In the genomic region with DNA sequence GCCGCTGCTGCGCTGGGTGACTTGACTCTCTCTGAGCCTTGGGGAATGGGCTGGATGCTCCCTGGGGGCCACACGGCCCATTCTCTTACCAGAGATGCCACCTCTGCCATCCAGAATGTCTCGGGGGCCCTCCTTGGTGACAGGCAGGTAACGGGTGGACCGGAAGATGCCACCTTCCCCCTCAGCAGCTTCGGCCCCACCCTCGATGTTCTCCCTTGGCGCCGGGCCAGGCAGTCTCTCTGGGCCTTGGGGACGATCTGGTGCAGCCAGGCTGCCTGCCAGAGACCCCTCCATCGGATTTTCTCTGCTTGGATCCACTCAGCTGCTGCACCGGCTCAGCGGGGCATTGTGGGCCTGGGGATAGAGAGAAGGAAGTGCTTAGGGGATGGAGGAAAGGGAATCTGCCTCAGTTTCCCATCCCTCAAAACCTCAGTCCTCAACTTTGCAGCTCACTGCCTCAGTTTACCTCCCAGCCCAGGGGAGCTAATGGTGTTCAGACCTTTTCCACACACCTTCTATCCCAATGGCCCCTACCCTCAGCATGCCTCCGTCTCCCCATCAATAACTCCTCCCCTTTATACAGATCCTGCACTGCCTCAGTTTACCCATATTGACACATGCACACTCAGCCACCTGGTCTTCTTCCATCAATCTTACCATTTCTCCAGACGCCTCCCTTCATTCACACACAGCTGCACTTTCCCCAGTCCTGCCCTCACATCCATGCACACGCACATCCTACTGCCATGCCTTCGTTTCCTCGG, we compare ENCODE assay signal across 13 cellular contexts. TPM values are rescaled to one million over a fixed set of nuclear protein-coding genes. Genes with fewer than 3 reads are reported as not detected.
A peak's percentile ranks its signal among the peaks of the same experiment; 100 is the strongest.
DNase-seq lines count a peak whose midpoint lies in the region; ATAC-seq and TF ChIP-seq lines count a peak whose summit lies in the region.
"Had no signal": no experiment of that assay in that cellular context is flagged by ENCODE, and none has a peak within 500 bp of the region (broad histone marks: within the 10 kb centered on the region; RNA-seq: fewer than 3 reads in every experiment).

No MANE protein-coding gene starts in this region.

- H3K27ac ChIP-seq in right cardiac atrium (ENCODE audit: low read length) (no peak overlapping the region), iPS-20b (ENCODE audit: low read length) (no peak overlapping the region)
- H3K27ac ChIP-seq: GM23248 had no signal

- peaks cover 21% of the 10 kb centered on the region for H3K4me1 Mint-ChIP-seq in activated T-helper 17 cell treated with anti-CD3 and anti-CD28 coated beads, Interleukin-2, amount 50 U/mL, for 72 hours
- peaks cover 13% of the 10 kb centered on the region for H3K4me1 Mint-ChIP-seq in type B pancreatic cell (ENCODE audit: unreplicated experiment)

- H3K9me3 ChIP-seq in right cardiac atrium (ENCODE audit: control insufficient read depth, low read length) (no peaks in the 10 kb centered on the region), iPS-20b (ENCODE audit: insufficient read depth, low read depth, low read length) (no peaks in the 10 kb centered on the region)
- H3K9me3 ChIP-seq: upper lobe of right lung had no signal

- TF ChIP-seq CTCF in type B pancreatic cell (conservative IDR thresholded peaks at IDR 0.05), result no peak

- peaks cover 11% of the 10 kb centered on the region for H3K4me1 ChIP-seq in right cardiac atrium (ENCODE audit: control insufficient read depth, insufficient read depth, low read length)
- H3K4me1 ChIP-seq in iPS-20b (ENCODE audit: insufficient read depth, low read length), result no peaks in the 10 kb centered on the region; the same call in 1 of the 2 replicates

- no peak overlapping the region for H3K9ac ChIP-seq in iPS-20b (ENCODE audit: low read depth, low read length)

- H3K27ac Mint-ChIP-seq in activated T-helper 17 cell treated with anti-CD3 and anti-CD28 coated beads, Interleukin-2, amount 50 U/mL, for 72 hours, result peak overlapping the region; percentile 28
- peak overlapping the region; percentile 55 for H3K27ac Mint-ChIP-seq in type B pancreatic cell

- H3K27me3 Mint-ChIP-seq in activated T-helper 17 cell treated with anti-CD3 and anti-CD28 coated beads, Interleukin-2, amount 50 U/mL, for 72 hours, result no peaks in the 10 kb centered on the region
- H3K27me3 Mint-ChIP-seq in type B pancreatic cell, result peaks cover 12% of the 10 kb centered on the region

- peaks cover 34% of the 10 kb centered on the region for H3K36me3 Mint-ChIP-seq in activated T-helper 17 cell treated with anti-CD3 and anti-CD28 coated beads, Interleukin-2, amount 50 U/mL, for 72 hours (ENCODE audit: low read depth)
- H3K36me3 Mint-ChIP-seq in type B pancreatic cell, result no peaks in the 10 kb centered on the region

- ATAC-seq in right cardiac atrium, result no peak
- ATAC-seq in Right ventricle myocardium superior (ENCODE audit: poor library complexity), result no peak
- ATAC-seq in activated T-helper 17 cell treated with anti-CD3 and anti-CD28 coated beads, Interleukin-2, amount 50 U/mL, for 72 hours (replicated peaks), result no peak
- ATAC-seq: upper lobe of right lung had no signal

- no peaks in the 10 kb centered on the region for H3K9me3 Mint-ChIP-seq in activated T-helper 17 cell treated with anti-CD3 and anti-CD28 coated beads, Interleukin-2, amount 50 U/mL, for 72 hours
- peaks cover 6% of the 10 kb centered on the region for H3K9me3 Mint-ChIP-seq in type B pancreatic cell

- DNase-seq in right cardiac atrium (peak in 2 of 3 donors; percentile 70 to 71), Right ventricle myocardium superior (no peak), type B pancreatic cell (ENCODE audit: extremely low spot score, unreplicated experiment) (no peak), amniotic stem cell (lab: John Stamatoyannopoulos, UW) (no peak), NCI-H2196 treated with DMSO at 0.1 percent for 48 hours (lab: John Stamatoyannopoulos, UW; ENCODE audit: unreplicated experiment) (no peak), amygdala (lab: John Stamatoyannopoulos, UW) (no peak)
- DNase-seq: DMS79 treated with DMSO at 0.1 percent for 48 hours; NCI-H2081 treated with DMSO at 0.1 percent for 48 hours; stimulated activated CD4-positive, alpha-beta T cell treated with anti-CD3 and anti-CD28 coated beads, Interleukin-4, amount 100 ng/mL, for 1 hour; upper lobe of right lung had no signal

- H3K27me3 ChIP-seq in right cardiac atrium (ENCODE audit: control insufficient read depth, insufficient read depth) (no peaks in the 10 kb centered on the region), iPS-20b (ENCODE audit: insufficient read depth, low read length) (peaks cover 7% of the 10 kb centered on the region)
- H3K27me3 ChIP-seq: upper lobe of right lung had no signal

- no peak overlapping the region for H3K4me3 ChIP-seq in right cardiac atrium (ENCODE audit: low read length)
- H3K4me3 ChIP-seq in iPS-20b (ENCODE audit: low read length), result peak overlapping the region; percentile 69; the same call in 1 of the 2 replicates

- intact Hi-C loops in right cardiac atrium (cut with DNase I) (no loop called here), Right ventricle myocardium superior (cut with DNase I) (no loop called here)

- no peaks in the 10 kb centered on the region for H3K36me3 ChIP-seq in iPS-20b (ENCODE audit: insufficient read depth, low read depth, low read length)
- H3K36me3 ChIP-seq: upper lobe of right lung had no signal

- H3K4me3 Mint-ChIP-seq in activated T-helper 17 cell treated with anti-CD3 and anti-CD28 coated beads, Interleukin-2, amount 50 U/mL, for 72 hours, result peak overlapping the region; percentile 65
- H3K4me3 Mint-ChIP-seq in type B pancreatic cell, result peak overlapping the region; percentile 85

- WGBS in right cardiac atrium, result 58% methylated on average over 19 of the region's 19 CpGs

RNA-seq across cellular contexts. Expression of gene WIZ, which starts 1.6 kb away (rescaled TPM):
- total RNA-seq in right cardiac atrium (10 to 100 TPM; 28.9 to 36.5 (median 33.3) TPM), Right ventricle myocardium superior (21.9 TPM), type B pancreatic cell (ENCODE audit: low replicate concordance) (37.3 and 45.8 TPM in 2 replicates)
- 28.0 TPM for polyA plus RNA-seq in right cardiac atrium
- total RNA-seq in activated T-helper 17 cell treated with anti-CD3 and anti-CD28 coated beads, Interleukin-2, amount 50 U/mL, for 72 hours, result 10 to 100 TPM; 27.7 to 30.0 TPM

RNA-seq across cellular contexts. Expression of gene RASAL3, which starts 16.1 kb away (rescaled TPM):
- total RNA-seq in right cardiac atrium (1 to 10 TPM in 2 of 4 donors, under 1 TPM in 2; 0.68 to 2.5 (median 1.3) TPM), Right ventricle myocardium superior (0.65 TPM), type B pancreatic cell (ENCODE audit: low replicate concordance) (not detected in 2 replicates)
- polyA plus RNA-seq in right cardiac atrium, result 0.66 TPM
- 100 to 1,000 TPM; 126 to 134 TPM for total RNA-seq in activated T-helper 17 cell treated with anti-CD3 and anti-CD28 coated beads, Interleukin-2, amount 50 U/mL, for 72 hours
- total RNA-seq: GM23248 had no signal
- polyA plus RNA-seq: GM23248 had no signal

RNA-seq across cellular contexts. Expression of gene AKAP8L, which starts 29.4 kb away (rescaled TPM):
- total RNA-seq in right cardiac atrium (100 to 1,000 TPM in 1 of 4 donors, 10 to 100 TPM in 3; 64.4 to 106 (median 86.1) TPM), Right ventricle myocardium superior (74.5 TPM), type B pancreatic cell (ENCODE audit: low replicate concordance) (104 and 166 TPM in 2 replicates)
- polyA plus RNA-seq in right cardiac atrium, result 66.5 TPM
- 10 to 100 TPM; 64.8 to 68.4 TPM for total RNA-seq in activated T-helper 17 cell treated with anti-CD3 and anti-CD28 coated beads, Interleukin-2, amount 50 U/mL, for 72 hours

RNA-seq across cellular contexts. Expression of gene PGLYRP2, which starts 31.1 kb away (rescaled TPM):
- total RNA-seq in right cardiac atrium, result not detected
- polyA plus RNA-seq in right cardiac atrium, result not detected
- total RNA-seq in Right ventricle myocardium superior, result not detected
- under 1 TPM in 1 of 2 donors, not detected in 1; 0.11 TPM for total RNA-seq in activated T-helper 17 cell treated with anti-CD3 and anti-CD28 coated beads, Interleukin-2, amount 50 U/mL, for 72 hours
- total RNA-seq in type B pancreatic cell (ENCODE audit: low replicate concordance), result not detected in 2 replicates
- total RNA-seq: GM23248, upper lobe of right lung had no signal
- polyA plus RNA-seq: GM23248 had no signal

Comparison
In these comparisons a context has a peak if more than half of its experiments do, and no peak if none do; other contexts are left out.
1. DNase-seq: peak in right cardiac atrium (2 of 3); none in Right ventricle myocardium superior (single experiment), type B pancreatic cell (single experiment), amniotic stem cell (single experiment), NCI-H2196 treated with DMSO at 0.1 percent for 48 hours (single experiment) and amygdala (0 of 56).
2. RNA of gene RASAL3, which starts 16.1 kb away (total RNA-seq): 126 to 134 TPM in activated T-helper 17 cell treated with anti-CD3 and anti-CD28 coated beads, Interleukin-2, amount 50 U/mL, for 72 hours; 0.68 to 2.5 TPM in right cardiac atrium, 0.65 TPM in Right ventricle myocardium superior (single experiment) and not detected in type B pancreatic cell; every median in the first group is over 10 times any median in the second.